8 cellular contexts compared by ENCODE assay signal in the genomic region with DNA sequence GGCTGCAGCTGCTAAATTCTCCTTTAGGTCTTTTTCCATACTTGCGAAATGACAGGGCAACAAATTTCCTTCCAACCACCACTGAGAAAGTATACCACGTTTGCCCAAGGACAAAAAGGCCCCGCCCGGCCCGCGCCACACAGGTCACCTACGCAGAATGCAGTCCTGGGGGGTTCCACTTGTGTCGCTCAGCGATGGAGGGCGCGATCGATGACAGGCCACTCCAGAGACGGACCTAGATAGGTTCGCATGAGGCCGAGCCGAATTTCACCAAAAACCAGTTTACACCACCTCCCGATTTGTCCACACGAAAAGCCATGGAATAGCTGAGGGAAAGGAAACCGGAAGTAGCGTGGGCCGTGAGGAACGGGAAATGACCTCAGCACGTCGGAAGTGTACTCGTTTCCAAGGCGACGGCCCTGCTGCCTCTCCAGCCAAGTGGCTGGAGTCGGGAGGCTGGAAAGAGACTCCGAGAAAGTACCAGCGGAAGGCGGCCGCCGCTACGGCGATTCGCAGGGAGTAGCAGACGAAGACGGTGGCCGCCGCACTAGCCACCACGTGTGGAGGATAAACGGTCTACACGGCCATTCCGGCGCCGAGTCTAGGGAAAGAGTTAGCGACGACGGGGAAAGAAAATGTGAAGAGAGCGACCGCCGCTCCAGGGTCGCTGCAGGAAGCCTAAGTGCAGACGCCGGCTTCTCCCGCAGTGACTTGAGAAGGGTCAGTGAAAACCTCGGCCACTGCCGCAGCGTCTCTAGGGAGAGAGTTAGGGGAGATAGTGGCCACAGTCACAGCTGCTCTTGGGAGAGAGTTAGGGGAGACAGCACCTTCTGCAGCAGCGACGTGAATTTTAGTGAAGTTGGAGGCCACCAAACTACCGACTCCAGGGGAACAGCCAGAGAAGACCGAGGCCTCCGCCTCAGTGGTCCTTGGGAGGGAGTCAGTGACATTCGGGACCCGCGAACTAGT. TPM values are rescaled to one million over a fixed set of nuclear protein-coding genes. Genes with fewer than 3 reads are reported as not detected.
A peak's percentile ranks its signal among the peaks of the same experiment; 100 is the strongest.
DNase-seq lines count a peak whose midpoint lies in the region; ATAC-seq and TF ChIP-seq lines count a peak whose summit lies in the region.

A gene (plus strand): TSS at position 398 of the 969 bp plus-strand sequence. CDS start 959 bp downstream, outside the sequence.

- peak; percentile 90 for ATAC-seq in HG02623 (IDR thresholded peaks at IDR 0.05; ENCODE audit: unreplicated experiment)

- TF ChIP-seq POLR2A in tibial nerve (IDR thresholded peaks at IDR 0.05) = peak; percentile 57 to 67

- H3K27me3 ChIP-seq in cardiac muscle cell (no peaks in the 10 kb centered on the region), parathyroid adenoma (ENCODE audit: control insufficient read depth, insufficient read depth, low read length) (no peaks in the 10 kb centered on the region), tibial nerve (no peaks in the 10 kb centered on the region)

- peak; percentile 51 to 97 for TF ChIP-seq EP300 in tibial nerve (IDR thresholded peaks at IDR 0.05)

- H3K9ac ChIP-seq in parathyroid adenoma = peak within 1 kb of the TSS; percentile 5

- H3K4me2 ChIP-seq in parathyroid adenoma (ENCODE audit: low read length) = peak within 1 kb of the TSS; percentile 46

- WGBS in tibial nerve, 2 donors = 1% methylated on average over 57 to 67 of the region's 67 CpGs

- peak; percentile 83 for DNase-seq in GM10266 (ENCODE audit: extremely low spot score)
- DNase-seq in NCI-H1105 (lab: John Stamatoyannopoulos, UW) = peak; percentile 96
- peak; percentile 93 for DNase-seq in SKM-1 treated with dmso at 0.1 percent for 144 hours (lab: John Stamatoyannopoulos, UW; ENCODE audit: unreplicated experiment)
- DNase-seq in activated naive CD8-positive, alpha-beta T cell treated with anti-CD3 and anti-CD28 coated beads, Interleukin-2, amount 50 U/mL, for 16 hours (ENCODE audit: low read depth, low spot score) = peak; percentile 66
- DNase-seq in cardiac muscle cell (ENCODE audit: low read depth in 1 of 2, low spot score in 1 of 2) = peak; percentile 98
- peak; percentile 83 to 95 for DNase-seq in tibial nerve (ENCODE audit: low spot score in 2 of 2)

- H3K27ac ChIP-seq in cardiac muscle cell (peak within 1 kb of the TSS; percentile 68), parathyroid adenoma (peak within 1 kb of the TSS; percentile 87), tibial nerve (peak within 1 kb of the TSS; percentile 55 to 96 (median 90))

- H3K4me1 ChIP-seq in cardiac muscle cell (ENCODE audit: low read depth) (peaks cover 16% of the 10 kb centered on the region), parathyroid adenoma (no peaks in the 10 kb centered on the region), tibial nerve (peaks cover 0 to 45% (median 20%) of the 10 kb centered on the region in 4 donors)

- H3K4me3 ChIP-seq in cardiac muscle cell (peak within 1 kb of the TSS; percentile 74), parathyroid adenoma (ENCODE audit: low read depth, low read length) (peak within 1 kb of the TSS; percentile 80), tibial nerve (peak within 1 kb of the TSS; percentile 67 to 85 (median 78))

- peaks cover 9% of the 10 kb centered on the region for H3K79me2 ChIP-seq in parathyroid adenoma

- no peaks in the 10 kb centered on the region for H3K9me3 ChIP-seq in cardiac muscle cell (ENCODE audit: low read depth)
- no peaks in the 10 kb centered on the region for H3K9me3 ChIP-seq in parathyroid adenoma (ENCODE audit: control insufficient read depth, low read length)
- H3K9me3 ChIP-seq in tibial nerve = no peaks in the 10 kb centered on the region

- peak within 1 kb of the TSS; percentile 71 for H2AFZ ChIP-seq in parathyroid adenoma

- TF ChIP-seq CTCF in GM10266 (IDR thresholded peaks at IDR 0.05; ENCODE audit: control insufficient read depth, insufficient read depth, low read depth, missing control alignments) = no peak
- TF ChIP-seq CTCF in cardiac muscle cell (IDR thresholded peaks at IDR 0.05; ENCODE audit: low read depth, low read length) = no peak
- TF ChIP-seq CTCF in parathyroid adenoma (IDR thresholded peaks at IDR 0.05) = no peak
- peak in 1 of 5 experiments; percentile 50 for TF ChIP-seq CTCF in tibial nerve (IDR thresholded peaks at IDR 0.05)

- H3K36me3 ChIP-seq in cardiac muscle cell (peaks cover 9% of the 10 kb centered on the region), parathyroid adenoma (ENCODE audit: control insufficient read depth, insufficient read depth, low read length) (no peaks in the 10 kb centered on the region), tibial nerve (peaks cover 0 to 40% (median 0%) of the 10 kb centered on the region in 3 donors)

RNA-seq across cellular contexts. Expression of the gene that starts here (rescaled TPM):
- total RNA-seq in cardiac muscle cell (8.1 and 8.6 TPM in 2 replicates), tibial nerve (10 to 100 TPM; 10.3 to 13.2 (median 13.1) TPM)
- polyA plus RNA-seq in cardiac muscle cell = 6.8 and 8.3 TPM in 2 replicates

Comparison
In these comparisons a context has a peak if more than half of its experiments do, and no peak if none do; other contexts are left out.
1. Peak in every context shown above with its lines: DNase-seq, ATAC-seq, H3K4me3 ChIP-seq and H3K27ac ChIP-seq.